Comparison of ENCODE assay signal across 12 cellular contexts in genomic region chr11:12822623-12823022, GRCh38.
"Had no signal": no experiment of that assay in that cellular context is flagged by ENCODE, and none has a peak within 500 bp of the region (broad histone marks: within the 10 kb centered on the region; RNA-seq: fewer than 3 reads in every experiment).

No MANE protein-coding gene starts in this region.

- H3K36me3 Mint-ChIP-seq: activated naive CD4-positive, alpha-beta T cell treated with anti-CD3 and anti-CD28 coated beads, Interleukin-2, amount 50 U/mL, for 24 hours; stimulated activated effector memory CD8-positive, alpha-beta T cell treated with anti-CD3 and anti-CD28 coated beads, Interleukin-12 subunit alpha, Interleukin-12 subunit beta, amount 100 ng/mL, for 72 hours had no signal

- H3K9me3 ChIP-seq: adrenal gland, mucosa of descending colon, thoracic aorta, uterus had no signal

- H3K9me3 Mint-ChIP-seq: activated CD8-positive, alpha-beta T cell treated with anti-CD3 and anti-CD28 coated beads for 36 hours; activated naive CD4-positive, alpha-beta T cell treated with anti-CD3 and anti-CD28 coated beads, Interleukin-2, amount 50 U/mL, for 24 hours; activated T-cell treated with anti-CD3 and anti-CD28 coated beads, Interleukin-2, amount 50 U/mL, for 4 hours; stimulated activated effector memory CD8-positive, alpha-beta T cell treated with anti-CD3 and anti-CD28 coated beads, Interleukin-12 subunit alpha, Interleukin-12 subunit beta, amount 100 ng/mL, for 72 hours had no signal

- H3K4me3 Mint-ChIP-seq: activated CD8-positive, alpha-beta T cell treated with anti-CD3 and anti-CD28 coated beads for 36 hours; activated naive CD4-positive, alpha-beta T cell treated with anti-CD3 and anti-CD28 coated beads, Interleukin-2, amount 50 U/mL, for 24 hours; activated T-cell treated with anti-CD3 and anti-CD28 coated beads, Interleukin-2, amount 50 U/mL, for 4 hours; naive thymus-derived CD4-positive, alpha-beta T cell; stimulated activated effector memory CD8-positive, alpha-beta T cell treated with anti-CD3 and anti-CD28 coated beads, Interleukin-12 subunit alpha, Interleukin-12 subunit beta, amount 100 ng/mL, for 72 hours had no signal

- H3K4me1 Mint-ChIP-seq: activated naive CD4-positive, alpha-beta T cell treated with anti-CD3 and anti-CD28 coated beads, Interleukin-2, amount 50 U/mL, for 24 hours; naive thymus-derived CD4-positive, alpha-beta T cell had no signal

- DNase-seq: activated CD4-positive, alpha-beta T cell treated with anti-CD3 and anti-CD28 coated beads for 48 hours; activated CD8-positive, alpha-beta T cell treated with anti-CD3 and anti-CD28 coated beads for 36 hours; activated effector memory CD4-positive, alpha-beta T cell treated with Interleukin-2 at 50 U/mL for 16 hours; activated T-cell treated with anti-CD3 and anti-CD28 coated beads, Interleukin-2, amount 50 U/mL, for 4 hours; adrenal gland; mucosa of descending colon; naive thymus-derived CD4-positive, alpha-beta T cell; uterus had no signal

- ATAC-seq: activated CD8-positive, alpha-beta T cell treated with anti-CD3 and anti-CD28 coated beads for 36 hours; activated T-cell treated with anti-CD3 and anti-CD28 coated beads, Interleukin-2, amount 50 U/mL, for 4 hours; left lobe of liver; mucosa of descending colon; naive thymus-derived CD4-positive, alpha-beta T cell; stimulated activated effector memory CD8-positive, alpha-beta T cell treated with anti-CD3 and anti-CD28 coated beads, Interleukin-12 subunit alpha, Interleukin-12 subunit beta, amount 100 ng/mL, for 72 hours had no signal

- H3K27ac Mint-ChIP-seq: activated CD8-positive, alpha-beta T cell treated with anti-CD3 and anti-CD28 coated beads for 36 hours; activated naive CD4-positive, alpha-beta T cell treated with anti-CD3 and anti-CD28 coated beads, Interleukin-2, amount 50 U/mL, for 24 hours; naive thymus-derived CD4-positive, alpha-beta T cell; stimulated activated effector memory CD8-positive, alpha-beta T cell treated with anti-CD3 and anti-CD28 coated beads, Interleukin-12 subunit alpha, Interleukin-12 subunit beta, amount 100 ng/mL, for 72 hours had no signal
